25 cellular contexts compared by ENCODE assay signal in the genomic region with DNA sequence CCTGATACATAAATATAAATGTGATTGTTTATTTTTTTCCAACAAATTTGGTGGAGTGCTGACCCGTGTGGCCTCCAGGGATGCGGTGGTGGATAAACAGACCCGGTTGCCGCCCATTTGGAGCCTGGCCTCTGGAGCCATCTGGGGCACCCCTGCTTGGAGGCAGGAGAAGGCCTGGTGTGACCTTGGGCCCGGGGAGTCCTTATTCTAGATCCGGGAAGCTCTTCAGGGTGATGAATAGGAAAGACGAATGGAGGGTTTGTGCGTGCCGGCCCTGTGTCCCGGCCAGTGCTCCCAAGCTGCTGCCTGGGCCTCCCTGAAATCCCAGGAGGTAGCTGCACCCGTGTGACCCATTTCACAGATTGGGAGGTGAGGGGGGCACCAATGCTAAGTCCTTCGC. TPM values are rescaled to one million over a fixed set of nuclear protein-coding genes. Genes with fewer than 3 reads are reported as not detected.
DNase-seq lines count a peak whose midpoint lies in the region; ATAC-seq, FAIRE-seq and TF ChIP-seq lines count a peak whose summit lies in the region.
"Had no signal": no experiment of that assay in that cellular context is flagged by ENCODE, and none has a peak within 500 bp of the region (broad histone marks: within the 10 kb centered on the region; RNA-seq: fewer than 3 reads in every experiment).

No MANE protein-coding gene starts in this region.

- DNase-seq in H7 (peak; percentile 30), astrocyte (ENCODE audit: low read depth) (no peak), type B pancreatic cell (ENCODE audit: extremely low spot score, unreplicated experiment) (no peak), NCI-H2081 treated with DMSO at 0.1 percent for 48 hours (lab: John Stamatoyannopoulos, UW) (no peak), dedifferentiated amniotic fluid mesenchymal stem cell (ENCODE audit: extremely low spot score) (no peak)
- DNase-seq: activated CD8-positive, alpha-beta memory T cell treated with anti-CD3 and anti-CD28 coated beads for 24 hours; activated T-cell treated with anti-CD3 and anti-CD28 coated beads, Interleukin-2, amount 50 U/mL, for 1 hour; brain microvascular endothelial cell; CD8-positive, alpha-beta T cell; DMS53; GF-D8; Karpas-422; NCI-H1694 treated with DMSO at 0.1 percent for 48 hours; NCI-H2171 treated with DMSO at 0.1 percent for 48 hours; NCI-H524; PC-9; SHP77 treated with DMSO at 0.1 percent for 48 hours; stimulated activated CD4-positive, alpha-beta T cell treated with anti-CD3 and anti-CD28 coated beads, Interleukin-15, amount 100 ng/mL, for 24 hours had no signal

- peaks cover 2% of the 10 kb centered on the region for H3K36me3 Mint-ChIP-seq in astrocyte (ENCODE audit: low read depth, unreplicated experiment)
- H3K36me3 Mint-ChIP-seq in type B pancreatic cell = peaks cover 3% of the 10 kb centered on the region
- H3K36me3 Mint-ChIP-seq: CD8-positive, alpha-beta T cell had no signal

- ATAC-seq in HG03439 (IDR thresholded peaks at IDR 0.05; ENCODE audit: unreplicated experiment) = no peak
- ATAC-seq: CD8-positive, alpha-beta T cell had no signal

- no peaks in the 10 kb centered on the region for H3K27me3 Mint-ChIP-seq in astrocyte (ENCODE audit: low read depth, unreplicated experiment)
- no peaks in the 10 kb centered on the region for H3K27me3 Mint-ChIP-seq in type B pancreatic cell

- H3K9ac ChIP-seq in astrocyte (ENCODE audit: low read length) = no peak overlapping the region
- H3K9ac ChIP-seq in mucosa of rectum (ENCODE audit: low read depth in 1 of 2, low read length in 2 of 2) = no peak overlapping the region

- no peak for FAIRE-seq in astrocyte (lab: Jason Lieb, UNC)
- FAIRE-seq: colon, GM18507 had no signal

- no peak overlapping the region for H2AFZ ChIP-seq in astrocyte (ENCODE audit: low read depth, low read length)
- H2AFZ ChIP-seq: PC-9 had no signal

- H3K9me3 Mint-ChIP-seq in astrocyte (ENCODE audit: unreplicated experiment) = no peaks in the 10 kb centered on the region
- H3K9me3 Mint-ChIP-seq in type B pancreatic cell = no peaks in the 10 kb centered on the region
- H3K9me3 Mint-ChIP-seq: CD8-positive, alpha-beta T cell; neural crest cell had no signal

- H4K20me1 ChIP-seq in astrocyte (ENCODE audit: insufficient read depth, low read length) = peaks cover 93% of the 10 kb centered on the region

- H3K4me1 Mint-ChIP-seq in astrocyte (ENCODE audit: low read depth, unreplicated experiment) = peaks cover 47% of the 10 kb centered on the region
- peaks cover 59% of the 10 kb centered on the region for H3K4me1 Mint-ChIP-seq in type B pancreatic cell (ENCODE audit: unreplicated experiment)

- H3K4me2 ChIP-seq in astrocyte (ENCODE audit: low read length) = no peak overlapping the region

- H3K27me3 ChIP-seq in H7 (ENCODE audit: control insufficient read depth, insufficient read depth, low read length) (no peaks in the 10 kb centered on the region), astrocyte (ENCODE audit: insufficient read depth, low read length) (no peaks in the 10 kb centered on the region), mucosa of rectum (ENCODE audit: control insufficient read depth in 2 of 2, insufficient read depth in 2 of 2, low read length in 2 of 2) (no peaks in the 10 kb centered on the region)
- H3K27me3 ChIP-seq: brain microvascular endothelial cell had no signal

- peaks cover 97% of the 10 kb centered on the region for H3K79me2 ChIP-seq in astrocyte (ENCODE audit: insufficient read depth, low read length)

- H3K27ac ChIP-seq in astrocyte (ENCODE audit: low read depth, low read length) = no peak overlapping the region
- H3K27ac ChIP-seq in mucosa of rectum (ENCODE audit: low read depth in 2 of 2, low read length in 2 of 2) = peak overlapping the region; percentile 50 to 67
- H3K27ac ChIP-seq: brain microvascular endothelial cell, PC-9 had no signal

- no peak overlapping the region for H3K4me3 Mint-ChIP-seq in astrocyte (ENCODE audit: unreplicated experiment)
- no peak overlapping the region for H3K4me3 Mint-ChIP-seq in type B pancreatic cell
- H3K4me3 Mint-ChIP-seq: CD8-positive, alpha-beta T cell; neural crest cell had no signal

- H3K36me3 ChIP-seq in H7 (replicated peaks; ENCODE audit: control insufficient read depth, insufficient read depth, low read length) (no peaks in the 10 kb centered on the region), astrocyte (ENCODE audit: insufficient read depth, low read length) (no peaks in the 10 kb centered on the region), mucosa of rectum (ENCODE audit: control insufficient read depth in 2 of 2, insufficient read depth in 2 of 2, low read length in 2 of 2) (no peaks in the 10 kb centered on the region)
- H3K36me3 ChIP-seq: brain microvascular endothelial cell had no signal

- no peaks in the 10 kb centered on the region for H3K9me3 ChIP-seq in astrocyte (ENCODE audit: insufficient read depth, low read depth, low read length)
- H3K9me3 ChIP-seq in mucosa of rectum (ENCODE audit: control insufficient read depth in 2 of 2, low read length in 2 of 2) = no peaks in the 10 kb centered on the region

- H3K4me1 ChIP-seq in astrocyte (ENCODE audit: insufficient read depth, low read length) (peaks cover 11% of the 10 kb centered on the region), mucosa of rectum (ENCODE audit: control insufficient read depth in 2 of 2, insufficient read depth in 2 of 2, low read length in 2 of 2) (peaks cover 33 to 42% of the 10 kb centered on the region in 2 donors)

- H3K4me3 ChIP-seq in H7 (ENCODE audit: insufficient read depth, low read depth, low read length) = no peak overlapping the region
- no peak overlapping the region for H3K4me3 ChIP-seq in astrocyte (ENCODE audit: insufficient read depth, low read depth, low read length)
- peak overlapping the region in 1 of 2 donors; percentile 20 for H3K4me3 ChIP-seq in mucosa of rectum (ENCODE audit: low read length in 2 of 2)
- H3K4me3 ChIP-seq: PC-9 had no signal

- TF ChIP-seq CTCF in astrocyte (IDR thresholded peaks at IDR 0.05; ENCODE audit: insufficient read depth, low read depth, low read length) (no peak), type B pancreatic cell (conservative IDR thresholded peaks at IDR 0.05) (no peak)

- H3K27ac Mint-ChIP-seq in astrocyte (ENCODE audit: unreplicated experiment) (peak overlapping the region; percentile 75), type B pancreatic cell (peak overlapping the region; percentile 91)
- H3K27ac Mint-ChIP-seq: CD8-positive, alpha-beta T cell had no signal

RNA-seq across cellular contexts. Expression of gene PAK4, which starts 11.5 kb away (rescaled TPM):
- total RNA-seq in H7 (2014; rRNA removed; shearing (Covaris generic)) = 14.0 and 15.6 TPM in 2 replicates
- total RNA-seq in astrocyte = 48.0 and 51.1 TPM in 2 replicates
- 52.1 and 64.3 TPM in 2 replicates for total RNA-seq in type B pancreatic cell (ENCODE audit: low replicate concordance)

RNA-seq across cellular contexts. Expression of gene ACP7, which starts 53.0 kb away (rescaled TPM):
- 0.14 TPM in 1 of 2 replicates, not detected in the other for total RNA-seq in H7 (2014; rRNA removed; shearing (Covaris generic))
- total RNA-seq in astrocyte (not detected in 2 replicates), type B pancreatic cell (ENCODE audit: low replicate concordance) (0.29 and 0.31 TPM in 2 replicates)
- total RNA-seq: CD8-positive, alpha-beta T cell; neural crest cell; posterior vena cava had no signal

RNA-seq across cellular contexts. Expression of gene NCCRP1, which starts 59.6 kb away (rescaled TPM):
- total RNA-seq in H7 (2014; rRNA removed; shearing (Covaris generic)) = not detected in 2 replicates
- not detected in 2 replicates for total RNA-seq in astrocyte
- total RNA-seq in type B pancreatic cell (ENCODE audit: low replicate concordance) = 19.0 and 22.6 TPM in 2 replicates
- total RNA-seq: CD8-positive, alpha-beta T cell; liver; neural crest cell; posterior vena cava had no signal

Comparison
In these comparisons a context has a peak if more than half of its experiments do, and no peak if none do; other contexts are left out.
1. RNA of gene NCCRP1, which starts 59.6 kb away (total RNA-seq): 19.0 to 22.6 TPM in type B pancreatic cell; not detected in astrocyte and not detected in H7; every median in the first group is over 10 times any median in the second.